ENCODE assay signal across 19 cellular contexts in genomic region chr11:8586805-8587204, GRCh38. TPM values are rescaled to one million over a fixed set of nuclear protein-coding genes. Genes with fewer than 3 reads are reported as not detected.
"Had no signal": no experiment of that assay in that cellular context is flagged by ENCODE, and none has a peak within 500 bp of the region (broad histone marks: within the 10 kb centered on the region; RNA-seq: fewer than 3 reads in every experiment).

No MANE protein-coding gene starts in this region.

- H3K4me1 Mint-ChIP-seq: immature natural killer cell had no signal

- DNase-seq: activated CD4-positive, alpha-beta T cell treated with anti-CD3 and anti-CD28 coated beads, Interleukin-2, amount 50 U/mL, for 1 hour; activated CD8-positive, alpha-beta memory T cell treated with anti-CD3 and anti-CD28 coated beads, Interleukin-2, amount 50 U/mL, for 4 hours; activated effector memory CD4-positive, alpha-beta T cell treated with Interleukin-2 at 50 U/mL for 16 hours; activated T-cell treated with anti-CD3 and anti-CD28 coated beads, Interleukin-2, amount 50 U/mL, for 4 hours; cerebellar nuclear complex; cortex of kidney; immature natural killer cell; kidney glomerular epithelial cell; left ventricle myocardium superior; occipital lobe; retina; stimulated activated CD4-positive, alpha-beta T cell treated with anti-CD3 and anti-CD28 coated beads, Interleukin-12 subunit alpha, Interleukin-12 subunit beta, amount 100 ng/mL, for 4 hours; stimulated activated CD4-positive, alpha-beta T cell treated with anti-CD3 and anti-CD28 coated beads, Interleukin-1b, Interleukin-23, amount 100 ng/mL, for 48 hours; stimulated activated CD8-positive, alpha-beta memory T cell treated with anti-CD3 and anti-CD28 coated beads, Interleukin-4, amount 100 ng/mL, for 48 hours; stimulated activated naive CD4-positive, alpha-beta T cell treated with Interleukin-2 at 50 U/mL for 16 hours; thyroid gland had no signal

- H3K4me3 ChIP-seq: adrenal gland, esophagus muscularis mucosa, thyroid gland had no signal

- H3K4me3 Mint-ChIP-seq: activated T-cell treated with anti-CD3 and anti-CD28 coated beads, Interleukin-2, amount 50 U/mL, for 4 hours; immature natural killer cell had no signal

- H3K36me3 Mint-ChIP-seq: activated naive CD4-positive, alpha-beta T cell treated with anti-CD3 and anti-CD28 coated beads, Interleukin-2, amount 50 U/mL, for 72 hours had no signal

- H3K27ac ChIP-seq: adrenal gland, esophagus muscularis mucosa, thyroid gland had no signal

- H3K27me3 ChIP-seq: adrenal gland, esophagus muscularis mucosa, thyroid gland had no signal

- H3K36me3 ChIP-seq: adrenal gland, esophagus muscularis mucosa, thyroid gland had no signal

- H3K4me1 ChIP-seq: esophagus muscularis mucosa had no signal

- ATAC-seq: activated naive CD4-positive, alpha-beta T cell treated with anti-CD3 and anti-CD28 coated beads, Interleukin-2, amount 50 U/mL, for 72 hours; activated T-cell treated with anti-CD3 and anti-CD28 coated beads, Interleukin-2, amount 50 U/mL, for 4 hours; left ventricle myocardium superior had no signal

- H3K9me3 Mint-ChIP-seq: activated T-cell treated with anti-CD3 and anti-CD28 coated beads, Interleukin-2, amount 50 U/mL, for 4 hours had no signal

- H3K9me3 ChIP-seq: adrenal gland, esophagus muscularis mucosa, thyroid gland had no signal

- H3K27ac Mint-ChIP-seq: activated naive CD4-positive, alpha-beta T cell treated with anti-CD3 and anti-CD28 coated beads, Interleukin-2, amount 50 U/mL, for 72 hours; immature natural killer cell had no signal

RNA-seq across cellular contexts. Expression of gene STK33, which starts 7.2 kb away (rescaled TPM):
- polyA plus RNA-seq: immature natural killer cell had no signal
